8 cellular contexts compared by ENCODE assay signal in the genomic region with DNA sequence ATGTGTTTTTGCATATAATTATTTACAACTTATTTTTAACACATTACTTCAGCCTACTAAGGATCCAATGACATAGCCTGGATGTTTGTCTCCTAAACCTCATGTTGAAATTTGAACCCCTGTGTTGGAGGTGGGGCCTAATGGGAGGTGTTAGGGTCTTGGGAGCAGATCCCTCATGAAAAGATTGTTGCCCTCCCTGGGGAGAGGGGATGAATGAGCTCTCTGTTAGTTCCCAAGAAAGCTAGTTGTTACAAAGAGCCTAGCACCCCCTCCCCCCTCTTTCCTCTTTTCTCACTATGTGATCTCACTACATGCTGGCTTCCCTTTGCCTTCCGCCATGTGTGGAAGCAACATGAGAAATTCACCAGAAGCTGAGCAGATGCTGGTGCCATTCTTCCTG.
A peak's percentile ranks its signal among the peaks of the same experiment; 100 is the strongest.
DNase-seq lines count a peak whose midpoint lies in the region; ATAC-seq and TF ChIP-seq lines count a peak whose summit lies in the region.
"Not testable (repeated sequence)": the region's sequence is repeated elsewhere in the genome, so short reads cannot be mapped to it uniquely, and the experiment has no call there.

No MANE protein-coding gene starts in this region.

- not testable (repeated sequence) for BruUV-seq in A673 (replicated peaks; lab: Mats Ljungman, UMichigan)

- H3K4ac ChIP-seq in mesendoderm (ENCODE audit: low read depth, low read length), result not testable (repeated sequence)

- H3K27ac Mint-ChIP-seq in endodermal cell, result peak overlapping the region; percentile 92

- POLR2A ChIA-PET in A673 (lab: Charles Lee; ENCODE audit: low non-redundant PET), result not testable (repeated sequence)

- H3K23ac ChIP-seq in mesendoderm (ENCODE audit: low read length), result not testable (repeated sequence)

- not testable (repeated sequence) for H4K5ac ChIP-seq in mesendoderm (ENCODE audit: low read length)

- not testable (repeated sequence) for H3K79me2 ChIP-seq in mesendoderm (ENCODE audit: control insufficient read depth, insufficient read depth, low read length)

- peak; percentile 72 for DNase-seq in A673 (ENCODE audit: low spot score)
- peak; percentile 76 for DNase-seq in NCI-H2171 treated with DMSO at 0.1 percent for 48 hours (lab: John Stamatoyannopoulos, UW)
- DNase-seq in SK-MEL-5 (ENCODE audit: low read depth, low spot score), result peak; percentile 88
- peak; percentile 83 for DNase-seq in endodermal cell
- DNase-seq in iPS DF 6.9 (ENCODE audit: low read depth, low spot score), result peak; percentile 66
- peak; percentile 92 for DNase-seq in mesendoderm
- DNase-seq in sciatic nerve (ENCODE audit: low spot score), result not testable (repeated sequence)

- H3K9me3 ChIP-seq in A673 (ENCODE audit: low read depth, low read length, poor library complexity, severe bottlenecking); HUES48 (ENCODE audit: control insufficient read depth, insufficient read depth, low read length); endodermal cell (ENCODE audit: control insufficient read depth, low read length); iPS DF 6.9 (ENCODE audit: control insufficient read depth, insufficient read depth, low read length): not testable (repeated sequence)

- H3K36me3 Mint-ChIP-seq in endodermal cell (ENCODE audit: low read depth), result not testable (repeated sequence)

- H2AK5ac ChIP-seq in mesendoderm (ENCODE audit: low read length), result not testable (repeated sequence)

- not testable (repeated sequence) for H2BK5ac ChIP-seq in mesendoderm (ENCODE audit: low read length)

- intact Hi-C loops in A673 (cut with micrococcal nuclease; ENCODE audit: unreplicated experiment); sciatic nerve (cut with DNase I): not testable (repeated sequence)

- not testable (repeated sequence) for H2BK120ac ChIP-seq in mesendoderm (ENCODE audit: low read depth, low read length)

- H3K27ac ChIP-seq in A673 (ENCODE audit: low read depth, low read length, poor library complexity, severe bottlenecking); iPS DF 6.9 (ENCODE audit: low read length); mesendoderm (ENCODE audit: low read depth, low read length): not testable (repeated sequence)
- H3K27ac ChIP-seq in HUES48 (ENCODE audit: low read depth, low read length) (peak overlapping the region; percentile 94), endodermal cell (ENCODE audit: low read depth, low read length) (peak overlapping the region; percentile 84)

- not testable (repeated sequence) for H3K4me2 ChIP-seq in mesendoderm (ENCODE audit: low read length)

- not testable (repeated sequence) for TF ChIP-seq CTCF in A673 (conservative IDR thresholded peaks at IDR 0.05; ENCODE audit: low read depth, low read length); endodermal cell (conservative IDR thresholded peaks at IDR 0.05)

- in situ Hi-C loops in SK-MEL-5 (cut with HindIII; ENCODE audit: low pct_unique_long_range_greater_than_20kb, low sequenced_read_pairs), result not testable (repeated sequence)

- not testable (repeated sequence) for H3K27me3 Mint-ChIP-seq in endodermal cell (ENCODE audit: insufficient read depth)

- not testable (repeated sequence) for H2BK15ac ChIP-seq in mesendoderm (replicated peaks; ENCODE audit: low read depth)

- H3K9ac ChIP-seq in HUES48 (ENCODE audit: low read depth, low read length), result 0 out of 2 replicates have a peak overlapping the region, but pooled peaks have one; percentile 51
- H3K9ac ChIP-seq in endodermal cell (ENCODE audit: extremely low read depth, low read length, poor library complexity, severe bottlenecking); mesendoderm (ENCODE audit: low read length): not testable (repeated sequence)

- H3K79me1 ChIP-seq in mesendoderm (ENCODE audit: low read length), result not testable (repeated sequence)

- H4K8ac ChIP-seq in mesendoderm (ENCODE audit: low read depth, low read length), result not testable (repeated sequence)

- not testable (repeated sequence) for H3K4me1 ChIP-seq in A673 (ENCODE audit: insufficient read depth, low read length, poor library complexity, severe bottlenecking); HUES48 (ENCODE audit: control insufficient read depth, insufficient read depth, low read length); endodermal cell (ENCODE audit: control insufficient read depth, insufficient read depth, low read length); iPS DF 6.9 (ENCODE audit: control insufficient read depth, insufficient read depth, low read length); mesendoderm (ENCODE audit: control insufficient read depth, low read depth, low read length)

- H3K18ac ChIP-seq in mesendoderm (ENCODE audit: low read length), result not testable (repeated sequence)

- 39% methylated on average over 1 of the region's 1 CpG; no CpG with 5 or more reads in 1 of the 2 experiments for WGBS in endodermal cell (ENCODE audit: insufficient coverage in 1 of 2, insufficient read length in 1 of 2), 2 experiments
- no CpG with 5 or more reads among the region's 1 CpG for WGBS in iPS DF 6.9 (ENCODE audit: insufficient coverage, insufficient read length)
- WGBS in mesendoderm (ENCODE audit: extremely low coverage, insufficient coverage, low lambda C conversion rate), result no CpG with 5 or more reads among the region's 1 CpG

- H3K56ac ChIP-seq in mesendoderm (ENCODE audit: low read length), result not testable (repeated sequence)

- H3K9me3 Mint-ChIP-seq in endodermal cell, result not testable (repeated sequence)

- ATAC-seq in sciatic nerve, result peak; percentile 60

- CTCF ChIA-PET in A673 (lab: Charles Lee), result not testable (repeated sequence)

- not testable (repeated sequence) for H3K27me3 ChIP-seq in A673 (replicated peaks; ENCODE audit: insufficient read depth, low read depth, low read length, poor library complexity); HUES48 (ENCODE audit: control insufficient read depth, insufficient read depth, low read length); endodermal cell (ENCODE audit: control insufficient read depth, insufficient read depth, low read length, poor library complexity, severe bottlenecking); iPS DF 6.9 (ENCODE audit: control insufficient read depth, insufficient read depth, low read length); mesendoderm (ENCODE audit: insufficient read depth, low read length, poor library complexity)

- not testable (repeated sequence) for H3K4me3 ChIP-seq in A673 (ENCODE audit: low read depth, low read length, poor library complexity, severe bottlenecking); HUES48 (ENCODE audit: low read depth, low read length); endodermal cell (ENCODE audit: low read length); iPS DF 6.9 (ENCODE audit: low read length); mesendoderm (ENCODE audit: low read length)

- H3K36me3 ChIP-seq in A673 (ENCODE audit: insufficient read depth, low read length, poor library complexity, severe bottlenecking); HUES48 (ENCODE audit: control insufficient read depth, insufficient read depth, low read length); endodermal cell (ENCODE audit: control insufficient read depth, insufficient read depth, low read length); iPS DF 6.9 (ENCODE audit: control insufficient read depth, insufficient read depth, low read length); mesendoderm (ENCODE audit: control insufficient read depth, insufficient read depth, low read length): not testable (repeated sequence)

- H3K4me1 Mint-ChIP-seq in endodermal cell, result peaks cover 12% of the 10 kb centered on the region

- peak overlapping the region; percentile 38 for H3K4me3 Mint-ChIP-seq in endodermal cell
